ENCODE assay signal across 1 cellular context in the genomic region with DNA sequence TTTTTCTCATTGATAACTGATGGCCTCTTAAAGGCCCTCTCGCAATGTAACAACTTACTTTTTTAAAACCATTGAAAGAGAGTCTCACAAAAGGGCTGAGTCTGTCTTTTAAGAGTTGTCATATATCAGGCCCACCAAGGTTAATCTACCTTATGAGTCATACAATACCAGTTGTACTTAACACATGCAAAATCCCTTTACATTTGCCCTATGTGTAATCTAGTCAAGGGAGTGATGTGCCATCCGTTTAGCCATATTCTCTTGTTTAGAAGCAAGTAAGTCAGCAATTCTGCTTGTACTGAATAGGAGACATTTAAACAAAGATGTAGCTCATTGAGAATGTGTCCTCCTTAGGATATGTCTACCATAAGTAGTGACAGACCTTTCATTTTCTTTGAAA.
TF ChIP-seq lines count a peak whose summit lies in the region.

No MANE protein-coding gene starts in this region.

TF ChIP-seq in HCT116, 20 proteins besides CTCF, POLR2A, EP300 and RAD21 (continued from another document):
- TF ChIP-seq, protein P1, sequence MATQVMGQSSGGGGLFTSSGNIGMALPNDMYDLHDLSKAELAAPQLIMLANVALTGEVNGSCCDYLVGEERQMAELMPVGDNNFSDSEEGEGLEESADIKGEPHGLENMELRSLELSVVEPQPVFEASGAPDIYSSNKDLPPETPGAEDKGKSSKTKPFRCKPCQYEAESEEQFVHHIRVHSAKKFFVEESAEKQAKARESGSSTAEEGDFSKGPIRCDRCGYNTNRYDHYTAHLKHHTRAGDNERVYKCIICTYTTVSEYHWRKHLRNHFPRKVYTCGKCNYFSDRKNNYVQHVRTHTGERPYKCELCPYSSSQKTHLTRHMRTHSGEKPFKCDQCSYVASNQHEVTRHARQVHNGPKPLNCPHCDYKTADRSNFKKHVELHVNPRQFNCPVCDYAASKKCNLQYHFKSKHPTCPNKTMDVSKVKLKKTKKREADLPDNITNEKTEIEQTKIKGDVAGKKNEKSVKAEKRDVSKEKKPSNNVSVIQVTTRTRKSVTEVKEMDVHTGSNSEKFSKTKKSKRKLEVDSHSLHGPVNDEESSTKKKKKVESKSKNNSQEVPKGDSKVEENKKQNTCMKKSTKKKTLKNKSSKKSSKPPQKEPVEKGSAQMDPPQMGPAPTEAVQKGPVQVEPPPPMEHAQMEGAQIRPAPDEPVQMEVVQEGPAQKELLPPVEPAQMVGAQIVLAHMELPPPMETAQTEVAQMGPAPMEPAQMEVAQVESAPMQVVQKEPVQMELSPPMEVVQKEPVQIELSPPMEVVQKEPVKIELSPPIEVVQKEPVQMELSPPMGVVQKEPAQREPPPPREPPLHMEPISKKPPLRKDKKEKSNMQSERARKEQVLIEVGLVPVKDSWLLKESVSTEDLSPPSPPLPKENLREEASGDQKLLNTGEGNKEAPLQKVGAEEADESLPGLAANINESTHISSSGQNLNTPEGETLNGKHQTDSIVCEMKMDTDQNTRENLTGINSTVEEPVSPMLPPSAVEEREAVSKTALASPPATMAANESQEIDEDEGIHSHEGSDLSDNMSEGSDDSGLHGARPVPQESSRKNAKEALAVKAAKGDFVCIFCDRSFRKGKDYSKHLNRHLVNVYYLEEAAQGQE (IDR thresholded peaks at IDR 0.05; ENCODE audit: low read depth) = no peak
- no peak for TF ChIP-seq CBX3 (IDR thresholded peaks at IDR 0.05; ENCODE audit: low read depth)
- TF ChIP-seq CEBPB (IDR thresholded peaks at IDR 0.05; ENCODE audit: low read depth) = no peak
- TF ChIP-seq ZFX (IDR thresholded peaks at IDR 0.05) = no peak
- TF ChIP-seq EZH2 (IDR thresholded peaks at IDR 0.05) = no peak
- TF ChIP-seq, protein P2, sequence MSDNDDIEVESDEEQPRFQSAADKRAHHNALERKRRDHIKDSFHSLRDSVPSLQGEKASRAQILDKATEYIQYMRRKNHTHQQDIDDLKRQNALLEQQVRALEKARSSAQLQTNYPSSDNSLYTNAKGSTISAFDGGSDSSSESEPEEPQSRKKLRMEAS (IDR thresholded peaks at IDR 0.05) = no peak
- TF ChIP-seq, protein P3, sequence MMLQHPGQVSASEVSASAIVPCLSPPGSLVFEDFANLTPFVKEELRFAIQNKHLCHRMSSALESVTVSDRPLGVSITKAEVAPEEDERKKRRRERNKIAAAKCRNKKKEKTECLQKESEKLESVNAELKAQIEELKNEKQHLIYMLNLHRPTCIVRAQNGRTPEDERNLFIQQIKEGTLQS (IDR thresholded peaks at IDR 0.05) = no peak
